ENCODE assay signal across 23 cellular contexts in genomic region chr3:25472747-25473146, GRCh38. TPM values are rescaled to one million over a fixed set of nuclear protein-coding genes. Genes with fewer than 3 reads are reported as not detected.
DNase-seq lines count a peak whose midpoint lies in the region; ATAC-seq and TF ChIP-seq lines count a peak whose summit lies in the region.
"Had no signal": no experiment of that assay in that cellular context is flagged by ENCODE, and none has a peak within 500 bp of the region (broad histone marks: within the 10 kb centered on the region; RNA-seq: fewer than 3 reads in every experiment).

No MANE protein-coding gene starts in this region.

- no peaks in the 10 kb centered on the region for H3K27me3 Mint-ChIP-seq in nephron (ENCODE audit: low read depth)
- H3K27me3 Mint-ChIP-seq in activated CD4-positive, alpha-beta T cell treated with anti-CD3 and anti-CD28 coated beads, Interleukin-2, amount 10 ng/mL, durations not matched to agents 24 days and 14 days: no peaks in the 10 kb centered on the region

- TF ChIP-seq CTCF in OCI-LY7 (conservative IDR thresholded peaks at IDR 0.05; ENCODE audit: low read length): no peak
- no peak for TF ChIP-seq CTCF in nephron (IDR thresholded peaks at IDR 0.05; ENCODE audit: unreplicated experiment in 3 of 3)
- TF ChIP-seq CTCF in Peyer's patch (IDR thresholded peaks at IDR 0.05): no peak

- intact Hi-C loops in OCI-LY7 (cut with micrococcal nuclease; ENCODE audit: unreplicated experiment): no loop called here
- intact Hi-C loops in activated CD4-positive, alpha-beta T cell treated with anti-CD3 and anti-CD28 coated beads, Interleukin-2, amount 10 ng/mL, durations not matched to agents 24 days and 14 days (cut with micrococcal nuclease): no loop called here

- TF ChIP-seq POLR2A in Peyer's patch (IDR thresholded peaks at IDR 0.05): no peak

- peak overlapping the region; percentile 24; the same call in 1 of the 2 replicates for H2AFZ ChIP-seq in OCI-LY7 (ENCODE audit: low read length)
- H2AFZ ChIP-seq: GM23248 had no signal

- no peak for ATAC-seq in activated CD4-positive, CD25-positive, alpha-beta regulatory T cell treated with anti-CD3 and anti-CD28 coated beads, Interleukin-2, amount 50 U/mL, for 24 hours

- no peaks in the 10 kb centered on the region for H3K27me3 ChIP-seq in Peyer's patch
- H3K27me3 ChIP-seq: ascending aorta; BLaER1 treated with 17β-estradiol and CSF1 and Interleukin-3, amounts not matched to agents 10 nM and 100 nM; spleen; uterus had no signal

- no peaks in the 10 kb centered on the region for H3K9me3 Mint-ChIP-seq in nephron
- no peaks in the 10 kb centered on the region for H3K9me3 Mint-ChIP-seq in activated CD4-positive, alpha-beta T cell treated with anti-CD3 and anti-CD28 coated beads, Interleukin-2, amount 10 ng/mL, durations not matched to agents 24 days and 14 days
- H3K9me3 Mint-ChIP-seq: activated naive CD4-positive, alpha-beta T cell treated with anti-CD3 and anti-CD28 coated beads, Interleukin-2, amount 50 U/mL, for 24 hours; stimulated activated naive CD8-positive, alpha-beta T cell treated with anti-CD3 and anti-CD28 coated beads, Interleukin-15, Interleukin-2, amounts not matched to agents 100 ng/mL and 50 ng/mL, for 24 hours; T-helper 1 cell treated with Interleukin-12 subunit alpha and Interleukin-12 subunit beta and Interleukin-4 antibody, amounts not matched to agents 30 μg/mL and 1 μg/mL, for 36 hours had no signal

- BruUV-seq in OCI-LY7 (replicated peaks; lab: Mats Ljungman, UMichigan): no TSS peak

- no peak overlapping the region for H3K4me2 ChIP-seq in OCI-LY7 (ENCODE audit: low read length)

- CTCF ChIA-PET in OCI-LY7 (lab: Charles Lee; ENCODE audit: unreplicated experiment): no interaction called here

- H3K36me3 ChIP-seq in OCI-LY7 (ENCODE audit: insufficient read depth, low read length) (no peaks in the 10 kb centered on the region), Peyer's patch (no peaks in the 10 kb centered on the region)
- H3K36me3 ChIP-seq: ascending aorta; BLaER1 treated with 17β-estradiol and CSF1 and Interleukin-3, amounts not matched to agents 10 nM and 100 nM; spleen; uterus had no signal

- H3K9me3 ChIP-seq in OCI-LY7 (ENCODE audit: low read length): no peaks in the 10 kb centered on the region
- H3K9me3 ChIP-seq in Peyer's patch: no peaks in the 10 kb centered on the region
- H3K9me3 ChIP-seq: ascending aorta; BLaER1 treated with 17β-estradiol and CSF1 and Interleukin-3, amounts not matched to agents 10 nM and 100 nM; spleen; uterus had no signal

- no peaks in the 10 kb centered on the region for H3K9me2 ChIP-seq in OCI-LY7 (ENCODE audit: insufficient read depth, low read length)

- H3K27ac Mint-ChIP-seq in nephron: peak overlapping the region in 2 of 3 experiments; percentile 54 to 82
- no peak overlapping the region for H3K27ac Mint-ChIP-seq in activated CD4-positive, alpha-beta T cell treated with anti-CD3 and anti-CD28 coated beads, Interleukin-2, amount 10 ng/mL, durations not matched to agents 24 days and 14 days
- H3K27ac Mint-ChIP-seq: activated naive CD4-positive, alpha-beta T cell treated with anti-CD3 and anti-CD28 coated beads, Interleukin-2, amount 50 U/mL, for 24 hours; stimulated activated naive CD8-positive, alpha-beta T cell treated with anti-CD3 and anti-CD28 coated beads, Interleukin-15, Interleukin-2, amounts not matched to agents 100 ng/mL and 50 ng/mL, for 24 hours; T-helper 1 cell treated with Interleukin-12 subunit alpha and Interleukin-12 subunit beta and Interleukin-4 antibody, amounts not matched to agents 30 μg/mL and 1 μg/mL, for 36 hours had no signal

- no peak overlapping the region for H3K4me3 ChIP-seq in OCI-LY7 (ENCODE audit: low read depth, low read length, poor library complexity, severe bottlenecking)
- no peak overlapping the region for H3K4me3 ChIP-seq in Peyer's patch
- H3K4me3 ChIP-seq: BLaER1 treated with 17β-estradiol and CSF1 and Interleukin-3, amounts not matched to agents 10 nM and 100 nM; GM23248; spleen; uterus had no signal

- DNase-seq in OCI-LY7 (ENCODE audit: low spot score): no peak
- no peak for DNase-seq in caudate nucleus (lab: John Stamatoyannopoulos, UW)
- no peak for DNase-seq in substantia nigra (lab: John Stamatoyannopoulos, UW)
- DNase-seq in Peyer's patch: no peak
- DNase-seq in cerebellum (ENCODE audit: low spot score): no peak
- no peak for DNase-seq in activated CD4-positive, alpha-beta T cell treated with anti-CD3 and anti-CD28 coated beads, Interleukin-2, amount 10 ng/mL, durations not matched to agents 24 days and 14 days
- DNase-seq: activated CD4-positive, alpha-beta T cell treated with anti-CD3 and anti-CD28 coated beads, Interleukin-2, amount 50 U/mL, for 1 hour; NCI-H187 treated with DMSO at 0.1 percent for 48 hours; NCI-H2227 treated with DMSO at 0.1 percent for 48 hours; NCI-H774; SIG-M5; spleen; stimulated activated CD4-positive, alpha-beta T cell treated with anti-CD3 and anti-CD28 coated beads, Interleukin-4, amount 100 ng/mL, for 24 hours; uterus had no signal

- H3K27ac ChIP-seq in OCI-LY7 (ENCODE audit: low read depth, low read length, poor library complexity, severe bottlenecking) (no peak overlapping the region), caudate nucleus (ENCODE audit: low read depth, low read length) (peak overlapping the region; percentile 84), substantia nigra (ENCODE audit: low read depth, low read length, poor library complexity, severe bottlenecking) (peak overlapping the region; percentile 32), Peyer's patch (no peak overlapping the region)
- H3K27ac ChIP-seq: BLaER1 treated with 17β-estradiol and CSF1 and Interleukin-3, amounts not matched to agents 10 nM and 100 nM; GM23248 had no signal

- POLR2A ChIA-PET in OCI-LY7 (lab: Charles Lee): interaction anchor here (1.4 kb wide), 1 partner anchor 9 kb away, joined by 4 read pairs; no protein-coding TSS in a partner anchor

- no peaks in the 10 kb centered on the region for H4K20me1 ChIP-seq in OCI-LY7 (ENCODE audit: insufficient read depth, low read length)
- H4K20me1 ChIP-seq: BLaER1 treated with 17β-estradiol and CSF1 and Interleukin-3, amounts not matched to agents 10 nM and 100 nM had no signal

- peaks cover 23% of the 10 kb centered on the region for H3K36me3 Mint-ChIP-seq in nephron (ENCODE audit: low read depth)
- H3K36me3 Mint-ChIP-seq in activated CD4-positive, alpha-beta T cell treated with anti-CD3 and anti-CD28 coated beads, Interleukin-2, amount 10 ng/mL, durations not matched to agents 24 days and 14 days (ENCODE audit: low read depth): no peaks in the 10 kb centered on the region
- H3K36me3 Mint-ChIP-seq: activated naive CD4-positive, alpha-beta T cell treated with anti-CD3 and anti-CD28 coated beads, Interleukin-2, amount 50 U/mL, for 24 hours had no signal

- H3K79me2 ChIP-seq in OCI-LY7 (ENCODE audit: insufficient read depth, low read depth, low read length): no peaks in the 10 kb centered on the region

- no peak overlapping the region for H3K4me3 Mint-ChIP-seq in nephron
- H3K4me3 Mint-ChIP-seq in activated CD4-positive, alpha-beta T cell treated with anti-CD3 and anti-CD28 coated beads, Interleukin-2, amount 10 ng/mL, durations not matched to agents 24 days and 14 days: no peak overlapping the region
- H3K4me3 Mint-ChIP-seq: activated naive CD4-positive, alpha-beta T cell treated with anti-CD3 and anti-CD28 coated beads, Interleukin-2, amount 50 U/mL, for 24 hours; stimulated activated naive CD8-positive, alpha-beta T cell treated with anti-CD3 and anti-CD28 coated beads, Interleukin-15, Interleukin-2, amounts not matched to agents 100 ng/mL and 50 ng/mL, for 24 hours; T-helper 1 cell treated with Interleukin-12 subunit alpha and Interleukin-12 subunit beta and Interleukin-4 antibody, amounts not matched to agents 30 μg/mL and 1 μg/mL, for 36 hours had no signal

- H3K4me1 Mint-ChIP-seq in nephron: peaks cover 33% of the 10 kb centered on the region
- H3K4me1 Mint-ChIP-seq in activated CD4-positive, alpha-beta T cell treated with anti-CD3 and anti-CD28 coated beads, Interleukin-2, amount 10 ng/mL, durations not matched to agents 24 days and 14 days: no peaks in the 10 kb centered on the region

- H3K4me1 ChIP-seq in OCI-LY7 (ENCODE audit: insufficient read depth, low read length, poor library complexity, severe bottlenecking) (no peaks in the 10 kb centered on the region), Peyer's patch (peaks cover 0 to 10% (median 0%) of the 10 kb centered on the region in 4 donors)

RNA-seq across cellular contexts. Expression of gene RARB, which starts 44.7 kb away (rescaled TPM):
- not detected in 2 replicates for total RNA-seq in OCI-LY7 (2014; rRNA removed; shearing (Covaris generic))
- total RNA-seq in OCI-LY7 (2022): not detected in 2 replicates
- 1 to 10 TPM in 3 of 4 donors, under 1 TPM in 1; 0.53 to 4.1 (median 2.9) TPM for total RNA-seq in Peyer's patch
- total RNA-seq in cerebellum: 11.6 TPM
- not detected in 2 replicates for total RNA-seq in activated CD4-positive, alpha-beta T cell treated with anti-CD3 and anti-CD28 coated beads, Interleukin-2, amount 10 ng/mL, durations not matched to agents 24 days and 14 days
- total RNA-seq: GM23248, mononuclear cell had no signal

Comparison
In these comparisons a context has a peak if more than half of its experiments do, and no peak if none do; other contexts are left out.
1. H3K27ac ChIP-seq: peak in caudate nucleus (single experiment) and substantia nigra (single experiment); none in OCI-LY7 (single experiment) and Peyer's patch (0 of 4).